15 cellular contexts compared by ENCODE assay signal in genomic region chr16:81466351-81466960, GRCh38. TPM values are rescaled to one million over a fixed set of nuclear protein-coding genes. Genes with fewer than 3 reads are reported as not detected.
DNase-seq lines count a peak whose midpoint lies in the region; ATAC-seq, FAIRE-seq and TF ChIP-seq lines count a peak whose summit lies in the region.
"Had no signal": no experiment of that assay in that cellular context is flagged by ENCODE, and none has a peak within 500 bp of the region (broad histone marks: within the 10 kb centered on the region; RNA-seq: fewer than 3 reads in every experiment).

No MANE protein-coding gene starts in this region.

- H3K4me3 Mint-ChIP-seq in chondrocyte (ENCODE audit: unreplicated experiment): no peak overlapping the region
- H3K4me3 Mint-ChIP-seq: type B pancreatic cell had no signal

- TF ChIP-seq RAD21 in HepG2 (CRISPR knock-in tag; IDR thresholded peaks at IDR 0.05): no peak

- H3K9ac ChIP-seq in HepG2 (ENCODE audit: insufficient read depth, low read depth, low read length): no peak overlapping the region

- peaks cover 99% of the 10 kb centered on the region for H3K79me2 ChIP-seq in HepG2 (ENCODE audit: insufficient read depth, low read length)

- H3K27me3 ChIP-seq in left ventricle myocardium inferior (ENCODE audit: low read depth) (no peaks in the 10 kb centered on the region), HepG2 (ENCODE audit: control insufficient read depth in 1 of 2, insufficient read depth in 2 of 2, low read length in 2 of 2) (no peaks in the 10 kb centered on the region)

- H3K4me1 ChIP-seq in left ventricle myocardium inferior (peaks cover 45% of the 10 kb centered on the region), HepG2 (ENCODE audit: insufficient read depth, low read length) (peaks cover 92% of the 10 kb centered on the region)

- H3K36me3 Mint-ChIP-seq in chondrocyte (ENCODE audit: low read depth): no peaks in the 10 kb centered on the region

- peak; percentile 10 for DNase-seq in left ventricle myocardium inferior
- no peak for DNase-seq in left ventricle myocardium superior
- DNase-seq in amniotic epithelial cell (ENCODE audit: low read depth): peak; percentile 32
- no peak for DNase-seq in HepG2 (ENCODE audit: low spot score)
- DNase-seq in KG1 (lab: John Stamatoyannopoulos, UW): no peak
- no peak for DNase-seq in chondrocyte (ENCODE audit: low spot score)
- no peak for DNase-seq in NCI-H1694 treated with DMSO at 0.1 percent for 48 hours (lab: John Stamatoyannopoulos, UW)
- DNase-seq: activated CD4-positive, alpha-beta T cell treated with anti-CD3 and anti-CD28 coated beads, Interleukin-2, amount 50 U/mL, for 48 hours; activated naive CD4-positive, alpha-beta T cell; lower lobe of right lung; NCI-H1092 treated with DMSO at 0.1 percent for 48 hours; NCI-H526 treated with DMSO at 0.1 percent for 48 hours; psoas muscle had no signal

- H4K20me1 ChIP-seq in HepG2 (ENCODE audit: insufficient read depth, low read length): peaks cover 99% of the 10 kb centered on the region

- CTCF ChIA-PET in HepG2 (lab: Yijun Ruan, JAX; ENCODE audit: low intra/inter-chr PET ratio, low total read pairs): no interaction called here

- no peak overlapping the region for H3K4me3 ChIP-seq in left ventricle myocardium inferior
- no peak overlapping the region for H3K4me3 ChIP-seq in HepG2 (replicated peaks in 1 of 3; ENCODE audit: insufficient read depth in 1 of 3, low read depth in 2 of 3, low read length in 3 of 3)
- H3K4me3 ChIP-seq: lower lobe of right lung, psoas muscle had no signal

- H3K36me3 ChIP-seq in left ventricle myocardium inferior (peaks cover 3% of the 10 kb centered on the region), HepG2 (replicated peaks in 1 of 2; ENCODE audit: control insufficient read depth in 1 of 2, insufficient read depth in 2 of 2, low read length in 2 of 2) (peaks cover 3 to 44% of the 10 kb centered on the region in 2 experiments; a peak in 4 of 5 replicates)
- H3K36me3 ChIP-seq: lower lobe of right lung had no signal

- no peak for TF ChIP-seq CTCF in left ventricle myocardium inferior (IDR thresholded peaks at IDR 0.05; ENCODE audit: borderline replicate concordance)
- no peak for TF ChIP-seq CTCF in HepG2 (CRISPR knock-in tag; IDR thresholded peaks at IDR 0.05)
- TF ChIP-seq CTCF in chondrocyte (IDR thresholded peaks at IDR 0.05): no peak

- H3K27ac ChIP-seq in left ventricle myocardium inferior (replicated peaks): no peak overlapping the region
- H3K27ac ChIP-seq in HepG2 (ENCODE audit: extremely low read length, insufficient read depth, low read length): peak overlapping the region; percentile 11
- H3K27ac ChIP-seq: lower lobe of right lung, psoas muscle had no signal

- peak overlapping the region; percentile 19; the same call in 1 of the 2 replicates for H3K4me2 ChIP-seq in HepG2 (ENCODE audit: low read depth, low read length)

- BruUV-seq in HepG2 (replicated peaks; lab: Mats Ljungman, UMichigan): no TSS peak

- no peak for FAIRE-seq in HepG2 (lab: Jason Lieb, UNC)

- no peak for ATAC-seq in left ventricle myocardium superior
- no peak for ATAC-seq in HepG2
- no peak for ATAC-seq in HG03378 (IDR thresholded peaks at IDR 0.05; ENCODE audit: unreplicated experiment)
- ATAC-seq: lower lobe of right lung, psoas muscle had no signal

- POLR2A ChIA-PET in HepG2 (lab: Yijun Ruan, JAX): interaction anchor here (1.1 to 1.4 kb wide), 2 partner anchors 9 to 14 kb away, joined by 4 to 8 read pairs; no protein-coding TSS in a partner anchor

- TF ChIP-seq POLR2A in HepG2 (IDR thresholded peaks at IDR 0.05; ENCODE audit: insufficient read depth in 1 of 2, low read depth in 2 of 2, low read length in 2 of 2): no peak

- H3K4me1 Mint-ChIP-seq in chondrocyte (ENCODE audit: low read depth): peaks cover 20% of the 10 kb centered on the region

- TF ChIP-seq EP300 in HepG2 (IDR thresholded peaks at IDR 0.05; ENCODE audit: low read depth in 2 of 2, low read length in 2 of 2) (no peak), HepG2 (CRISPR knock-in tag; IDR thresholded peaks at IDR 0.05; ENCODE audit: borderline replicate concordance) (no peak)

- WGBS in HepG2 (ENCODE audit: low lambda C conversion rate): 65% methylated on average over 7 of the region's 7 CpGs

- no peak overlapping the region for H3K27ac Mint-ChIP-seq in chondrocyte (ENCODE audit: unreplicated experiment)
- H3K27ac Mint-ChIP-seq: type B pancreatic cell had no signal

- in situ Hi-C loops in HepG2 (cut with HindIII; ENCODE audit: extremely low pct_ligation_motif_present, low pct_unique_long_range_greater_than_20kb): no loop called here

- no peak overlapping the region for H2AFZ ChIP-seq in HepG2 (ENCODE audit: low read length)

- intact Hi-C loops in left ventricle myocardium inferior (cut with micrococcal nuclease) (no loop called here), left ventricle myocardium superior (cut with micrococcal nuclease) (no loop called here), HepG2 (cut with micrococcal nuclease; ENCODE audit: unreplicated experiment) (no loop called here)

- no peaks in the 10 kb centered on the region for H3K27me3 Mint-ChIP-seq in chondrocyte (ENCODE audit: low read depth)
- H3K27me3 Mint-ChIP-seq: type B pancreatic cell had no signal

- H3K9me3 ChIP-seq in left ventricle myocardium inferior (replicated peaks) (no peaks in the 10 kb centered on the region), HepG2 (ENCODE audit: low read length) (no peaks in the 10 kb centered on the region)
- H3K9me3 ChIP-seq: lower lobe of right lung, psoas muscle had no signal

- no peaks in the 10 kb centered on the region for H3K9me3 Mint-ChIP-seq in chondrocyte (ENCODE audit: low read depth)
- H3K9me3 Mint-ChIP-seq: type B pancreatic cell had no signal

TF ChIP-seq in HepG2, 621 proteins besides CTCF, POLR2A, EP300 and RAD21 (continues in another document):
- TF ChIP-seq HNF1A (IDR thresholded peaks at IDR 0.05; ENCODE audit: low read depth) (no peak), HNF1A (CRISPR knock-in tag; IDR thresholded peaks at IDR 0.05; ENCODE audit: borderline replicate concordance) (0 out of 2 replicates have a peak, but pooled peaks have one; percentile 13), CEBPB (IDR thresholded peaks at IDR 0.05; ENCODE audit: borderline replicate concordance, low read depth, low read length) (peak; percentile 79), JARID2 (CRISPR knock-in tag; IDR thresholded peaks at IDR 0.05; ENCODE audit: insufficient replicate concordance) (no peak), SMC3 (IDR thresholded peaks at IDR 0.05; ENCODE audit: low read length) (0 out of 2 replicates have a peak, but pooled peaks have one; percentile 5), MZF1 (CRISPR knock-in tag; IDR thresholded peaks at IDR 0.05; ENCODE audit: borderline replicate concordance) (no peak)

RNA-seq across cellular contexts. Expression of gene CMIP, which starts 21.8 kb away (rescaled TPM):
- total RNA-seq in left ventricle myocardium inferior (11.2 TPM), left ventricle myocardium superior (9.7 TPM), HepG2 (2016; rRNA removed; fragmentation: Illumina TruSeq; extraction: Trizol) (10.9 and 21.7 TPM in 2 replicates), chondrocyte (61.4 to 69.6 TPM (median 62.9 TPM) in 3 replicates)
- 3.5 and 4.6 TPM in 2 replicates for total RNA-seq in HepG2 (2016; cell fraction: cytosol; rRNA removed; fragmentation: Illumina TruSeq; extraction: Trizol; ENCODE audit: low read depth)
- 11.5 and 15.7 TPM in 2 replicates for total RNA-seq in HepG2 (2016; cell fraction: insoluble cytoplasmic fraction; rRNA removed; fragmentation: Illumina TruSeq; extraction: Trizol)
- 13.0 and 15.9 TPM in 2 replicates for total RNA-seq in HepG2 (2016; cell fraction: membrane; rRNA removed; fragmentation: Illumina TruSeq; extraction: Trizol)
- total RNA-seq in HepG2 (2016; cell fraction: nucleus; rRNA removed; fragmentation: Illumina TruSeq; extraction: Trizol): 23.3 and 29.3 TPM in 2 replicates
- polyA plus RNA-seq in HepG2 (2011; rRNA removed): 18.1 and 22.0 TPM in 2 replicates
- polyA plus RNA-seq in HepG2 (2011; cell fraction: cytosol; rRNA removed): 17.3 and 20.7 TPM in 2 replicates
- 77.4 and 83.2 TPM in 2 replicates for polyA plus RNA-seq in HepG2 (2011; cell fraction: nucleus; rRNA removed)
- polyA plus RNA-seq in HepG2 (2012): 74.4 and 83.5 TPM in 2 replicates
- 3.4 and 3.8 TPM in 2 replicates for polyA plus RNA-seq in HepG2 (2016; cell fraction: cytosol; fragmentation: Illumina TruSeq; extraction: Trizol; ENCODE audit: low read depth)
- 29.7 and 48.6 TPM in 2 replicates for polyA plus RNA-seq in HepG2 (2016; cell fraction: insoluble cytoplasmic fraction; fragmentation: Illumina TruSeq; extraction: Trizol; ENCODE audit: low read depth)
- polyA plus RNA-seq in HepG2 (2016; cell fraction: membrane; fragmentation: Illumina TruSeq; extraction: Trizol; ENCODE audit: low read depth): 14.8 and 16.9 TPM in 2 replicates
- polyA plus RNA-seq in HepG2 (2016; cell fraction: nucleus; fragmentation: Illumina TruSeq; extraction: Trizol; ENCODE audit: insufficient read depth, low read depth): 51.1 and 51.2 TPM in 2 replicates
- polyA minus RNA-seq in HepG2 (2011; rRNA and poly(A)+ RNA removed; ENCODE audit: low replicate concordance): 16.6 and 71.5 TPM in 2 replicates
- polyA minus RNA-seq in HepG2 (2011; cell fraction: cytosol; rRNA and poly(A)+ RNA removed): 60.8 and 68.8 TPM in 2 replicates
- polyA minus RNA-seq in HepG2 (2011; cell fraction: nucleus; rRNA and poly(A)+ RNA removed): 61.9 and 63.1 TPM in 2 replicates

Comparison
In these comparisons a context has a peak if more than half of its experiments do, and no peak if none do; other contexts are left out.
1. DNase-seq: peak in left ventricle myocardium inferior (single experiment) and amniotic epithelial cell (single experiment); none in left ventricle myocardium superior (single experiment), HepG2 (single experiment), KG1 (single experiment), chondrocyte (single experiment) and NCI-H1694 treated with DMSO at 0.1 percent for 48 hours (single experiment).